In genomic region chr3:186570096-186570940, GRCh38 we compare ENCODE assay signal across 8 cellular contexts. TPM values are rescaled to one million over a fixed set of nuclear protein-coding genes. Genes with fewer than 3 reads are reported as not detected.
DNase-seq lines count a peak whose midpoint lies in the region; ATAC-seq, FAIRE-seq and TF ChIP-seq lines count a peak whose summit lies in the region.

Gene DNAJB11, plus strand, starts transcription at chr3:186570720. Its CDS starts 178 bp downstream, at chr3:186570898.

- FAIRE-seq in islet of Langerhans (lab: Jason Lieb, UNC), result peak; percentile 93

- TF ChIP-seq CTCF in AG10803 (conservative IDR thresholded peaks at IDR 0.05; ENCODE audit: low read length), result no peak

- H3K4me3 ChIP-seq in AG10803 (ENCODE audit: low read length), result peak within 1 kb of the TSS; percentile 90

- ATAC-seq in GM19043 (IDR thresholded peaks at IDR 0.05; ENCODE audit: low read depth, unreplicated experiment) (peak; percentile 88), HG03378 (IDR thresholded peaks at IDR 0.05; ENCODE audit: unreplicated experiment) (peak; percentile 85)

- DNase-seq in AG10803 (ENCODE audit: low read depth) (peak; percentile 100), NCI-H460 (ENCODE audit: extremely low read depth, low read depth) (peak; percentile 98), cerebellar nuclear complex (lab: John Stamatoyannopoulos, UW) (peak; percentile 99)
- peak; percentile 92 for DNase-seq in activated CD4-positive, CD25-positive, alpha-beta regulatory T cell treated with anti-CD3 and anti-CD28 coated beads, Interleukin-2, amount 50 U/mL, for 72 hours
- DNase-seq in stimulated activated CD4-positive, alpha-beta T cell treated with anti-CD3 and anti-CD28 coated beads, Interleukin-12 subunit alpha, Interleukin-12 subunit beta, amount 100 ng/mL, for 4 hours, result peak; percentile 96

RNA-seq across cellular contexts. Expression of gene DNAJB11, which starts in this region (rescaled TPM):
- 60.4 and 66.3 TPM in 2 replicates for total RNA-seq in NCI-H460 (2014; rRNA removed; shearing (Covaris generic))
- polyA plus RNA-seq in NCI-H460 (2014; cell fraction: nucleus; rRNA removed), result 70.8 and 99.6 TPM in 2 replicates

Comparison
In these comparisons a context has a peak if more than half of its experiments do, and no peak if none do; other contexts are left out.
1. Peak in every context shown above with its lines: DNase-seq, ATAC-seq and H3K4me3 ChIP-seq.